Comparison of ENCODE assay signal across 22 cellular contexts in genomic region chr6:1593958-1594314, GRCh38. TPM values are rescaled to one million over a fixed set of nuclear protein-coding genes. Genes with fewer than 3 reads are reported as not detected.
"Had no signal": no experiment of that assay in that cellular context is flagged by ENCODE, and none has a peak within 500 bp of the region (broad histone marks: within the 10 kb centered on the region; RNA-seq: fewer than 3 reads in every experiment).

No MANE protein-coding gene starts in this region.

- H3K4me1 ChIP-seq: ascending aorta, psoas muscle had no signal

- ATAC-seq: activated CD8-positive, alpha-beta T cell treated with anti-CD3 and anti-CD28 coated beads, Interleukin-2, amount 10 ng/mL, durations not matched to agents 7 days and 5 days; esophagus mucosa; right cardiac atrium; T-cell had no signal

- H3K4me2 ChIP-seq: neural progenitor cell had no signal

- H3K27me3 ChIP-seq: ascending aorta had no signal

- DNase-seq: activated CD4-positive, alpha-beta T cell treated with anti-CD3 and anti-CD28 coated beads for 48 hours; activated CD4-positive, CD25-positive, alpha-beta regulatory T cell; activated CD8-positive, alpha-beta memory T cell treated with anti-CD3 and anti-CD28 coated beads, Interleukin-2, amount 50 U/mL, for 4 hours; activated CD8-positive, alpha-beta T cell treated with anti-CD3 and anti-CD28 coated beads, Interleukin-2, amount 10 ng/mL, durations not matched to agents 7 days and 5 days; activated gamma-delta T cell; activated T-cell treated with anti-CD3 and anti-CD28 coated beads, Interleukin-2, amount 50 U/mL, for 48 hours; cerebellar nuclear complex; effector CD4-positive, alpha-beta T cell; heart right ventricle; kidney glomerular epithelial cell; left ventricle myocardium inferior; mucosa of descending colon; naive B cell; psoas muscle; stimulated activated CD4-positive, alpha-beta T cell treated with anti-CD3 and anti-CD28 coated beads, Interleukin-4, amount 100 ng/mL, for 1 hour; stimulated activated naive CD8-positive, alpha-beta T cell treated with anti-CD3 and anti-CD28 coated beads, Interleukin-15, amount 100 ng/mL, for 72 hours; T-cell had no signal

- H3K27ac ChIP-seq: ascending aorta, heart right ventricle, left ventricle myocardium inferior, neural progenitor cell, psoas muscle had no signal

- H3K36me3 ChIP-seq: ascending aorta, heart right ventricle, left ventricle myocardium inferior, neural progenitor cell had no signal

- H3K4me3 ChIP-seq: ascending aorta, heart right ventricle, left ventricle myocardium inferior, mucosa of descending colon, neural progenitor cell, psoas muscle, skin epidermis had no signal

- H3K9me3 ChIP-seq: ascending aorta, heart right ventricle, left ventricle myocardium inferior, mucosa of descending colon, psoas muscle had no signal

- H2AFZ ChIP-seq: neural progenitor cell had no signal

RNA-seq across cellular contexts. Expression of gene FOXC1, which starts 15.8 kb away (rescaled TPM):
- total RNA-seq: activated CD8-positive, alpha-beta T cell treated with anti-CD3 and anti-CD28 coated beads, Interleukin-2, amount 10 ng/mL, durations not matched to agents 7 days and 5 days had no signal
